12 cellular contexts compared by ENCODE assay signal in the genomic region with DNA sequence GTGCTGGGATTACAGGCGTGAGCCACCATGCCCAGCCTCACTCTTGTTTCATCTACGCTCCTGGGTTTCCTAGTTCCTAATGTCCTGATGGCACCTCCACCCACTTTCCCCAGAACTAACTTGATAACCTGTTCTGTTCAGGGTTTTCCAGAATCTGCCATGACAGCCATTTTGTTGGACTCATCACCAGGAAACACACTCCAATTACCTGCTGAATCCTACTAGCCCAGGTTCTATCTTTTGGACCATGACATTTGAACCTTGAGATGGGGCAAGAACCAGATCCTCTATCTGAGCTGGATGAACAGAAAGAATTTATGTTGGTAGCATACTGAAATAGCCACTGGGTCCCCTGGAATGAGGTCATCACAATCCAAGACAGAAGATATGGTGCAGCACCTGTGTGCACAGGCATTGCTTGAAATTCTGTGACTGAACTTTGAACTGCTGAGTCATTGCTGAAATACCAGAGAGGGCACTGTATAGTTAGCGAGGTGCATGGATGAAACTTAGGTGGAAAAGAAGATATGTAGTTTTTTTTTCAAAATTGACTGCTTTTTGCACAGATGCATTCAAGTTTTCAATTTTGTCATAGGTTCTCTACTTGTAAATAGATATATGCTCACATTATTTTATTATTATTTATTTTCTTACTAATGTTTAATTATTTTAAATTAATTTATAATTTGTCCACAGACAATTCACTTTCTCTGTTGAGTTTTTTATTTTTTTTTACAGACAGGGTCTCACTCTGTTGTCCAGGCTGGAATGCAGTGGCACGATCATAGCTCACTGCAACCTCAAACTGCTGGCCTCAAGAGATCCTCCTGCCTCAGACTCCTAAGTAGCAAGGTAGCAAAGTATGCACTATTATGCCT. TPM values are rescaled to one million over a fixed set of nuclear protein-coding genes. Genes with fewer than 3 reads are reported as not detected.
A peak's percentile ranks its signal among the peaks of the same experiment; 100 is the strongest.
DNase-seq lines count a peak whose midpoint lies in the region; ATAC-seq and TF ChIP-seq lines count a peak whose summit lies in the region.
"Had no signal": no experiment of that assay in that cellular context is flagged by ENCODE, and none has a peak within 500 bp of the region (broad histone marks: within the 10 kb centered on the region; RNA-seq: fewer than 3 reads in every experiment).

No MANE protein-coding gene starts in this region.

- no peaks in the 10 kb centered on the region for H3K9me3 ChIP-seq in heart right ventricle
- no peaks in the 10 kb centered on the region for H3K9me3 ChIP-seq in CD4-positive, alpha-beta T cell (ENCODE audit: control insufficient read depth, low read length)
- H3K9me3 ChIP-seq: neutrophil had no signal

- intact Hi-C loops in Right ventricle myocardium superior (cut with DNase I) (no loop called here), heart right ventricle (cut with DNase I) (no loop called here)
- intact Hi-C loops in CD4-positive, alpha-beta T cell (cut with DNase I, micrococcal nuclease) = no loop called here

- H3K27me3 ChIP-seq in heart right ventricle = peaks cover 0 to 10% (median 0%) of the 10 kb centered on the region in 7 donors
- peaks cover 16% of the 10 kb centered on the region for H3K27me3 ChIP-seq in CD4-positive, alpha-beta T cell (ENCODE audit: control insufficient read depth, insufficient read depth, low read length)
- H3K27me3 ChIP-seq: neutrophil had no signal

- ATAC-seq in GM18508 (IDR thresholded peaks at IDR 0.05; ENCODE audit: insufficient read depth, unreplicated experiment) = peak; percentile 96
- ATAC-seq in GM21619 (IDR thresholded peaks at IDR 0.05; ENCODE audit: unreplicated experiment) = peak; percentile 68
- peak; percentile 83 for ATAC-seq in HG03354 (IDR thresholded peaks at IDR 0.05; ENCODE audit: poor library complexity, severe bottlenecking, unreplicated experiment)
- ATAC-seq in Right ventricle myocardium superior (ENCODE audit: poor library complexity) = no peak
- ATAC-seq in heart right ventricle = no peak
- ATAC-seq in CD4-positive, alpha-beta T cell (ENCODE audit: poor library complexity) = no peak
- ATAC-seq: T-cell had no signal

- H3K4me1 ChIP-seq in heart right ventricle = no peaks in the 10 kb centered on the region

- no peak for TF ChIP-seq CTCF in heart right ventricle (IDR thresholded peaks at IDR 0.05)
- TF ChIP-seq CTCF in CD4-positive, alpha-beta T cell (IDR thresholded peaks at IDR 0.05) = no peak

- no peak overlapping the region for H3K4me3 ChIP-seq in heart right ventricle

- H3K27ac ChIP-seq in heart right ventricle = no peak overlapping the region
- no peak overlapping the region for H3K27ac ChIP-seq in CD4-positive, alpha-beta T cell (ENCODE audit: low read depth, low read length)
- H3K27ac ChIP-seq: neutrophil had no signal

- H3K9me3 Mint-ChIP-seq in CD4-positive, alpha-beta T cell = no peaks in the 10 kb centered on the region
- H3K9me3 Mint-ChIP-seq: activated T-cell treated with anti-CD3 and anti-CD28 coated beads, Interleukin-2, amount 50 U/mL, for 24 hours; T-cell had no signal

- H3K36me3 ChIP-seq in heart right ventricle = no peaks in the 10 kb centered on the region
- H3K36me3 ChIP-seq: neutrophil had no signal

- no peaks in the 10 kb centered on the region for H3K4me1 Mint-ChIP-seq in CD4-positive, alpha-beta T cell (ENCODE audit: low read depth)

- DNase-seq in islet precursor cell = peak; percentile 54
- no peak for DNase-seq in Right ventricle myocardium superior
- no peak for DNase-seq in heart right ventricle
- DNase-seq in CD4-positive, alpha-beta T cell = no peak
- no peak for DNase-seq in cerebellar nuclear complex (lab: John Stamatoyannopoulos, UW)
- DNase-seq: activated T-cell treated with anti-CD3 and anti-CD28 coated beads, Interleukin-2, amount 50 U/mL, for 24 hours; COR-L47; T-cell had no signal

- CTCF ChIA-PET in CD4-positive, alpha-beta T cell (lab: Charles Lee) = no interaction called here

- POLR2A ChIA-PET in CD4-positive, alpha-beta T cell (lab: Charles Lee) = interaction anchor here (0.6 kb wide), 1 partner anchor 112 kb away, joined by 3 read pairs; no protein-coding TSS in a partner anchor

- no peak overlapping the region for H3K27ac Mint-ChIP-seq in CD4-positive, alpha-beta T cell
- H3K27ac Mint-ChIP-seq: activated T-cell treated with anti-CD3 and anti-CD28 coated beads, Interleukin-2, amount 50 U/mL, for 24 hours; T-cell had no signal

- H3K27me3 Mint-ChIP-seq in CD4-positive, alpha-beta T cell = peaks cover 16% of the 10 kb centered on the region

- no peaks in the 10 kb centered on the region for H3K36me3 Mint-ChIP-seq in CD4-positive, alpha-beta T cell (ENCODE audit: low read depth)
- H3K36me3 Mint-ChIP-seq: T-cell had no signal

- no peak overlapping the region for H3K4me3 Mint-ChIP-seq in CD4-positive, alpha-beta T cell
- H3K4me3 Mint-ChIP-seq: activated T-cell treated with anti-CD3 and anti-CD28 coated beads, Interleukin-2, amount 50 U/mL, for 24 hours; T-cell had no signal

- 95% methylated on average over 4 of the region's 4 CpGs for WGBS in heart right ventricle, 2 donors

RNA-seq across cellular contexts. Expression of a gene that starts 42.8 kb away (rescaled TPM):
- total RNA-seq in Right ventricle myocardium superior (4.7 TPM), heart right ventricle (1 to 10 TPM; 4.6 to 8.5 (median 6.0) TPM)
- 1 to 10 TPM; 2.1 to 3.7 TPM for polyA plus RNA-seq in heart right ventricle
- 10 to 100 TPM; 10.7 to 11.3 TPM for total RNA-seq in CD4-positive, alpha-beta T cell

Comparison
In these comparisons a context has a peak if more than half of its experiments do, and no peak if none do; other contexts are left out.
1. ATAC-seq: peak in GM18508 (single experiment), GM21619 (single experiment) and HG03354 (single experiment); none in Right ventricle myocardium superior (single experiment), heart right ventricle (0 of 8) and CD4-positive, alpha-beta T cell (single experiment).